In the genomic region with DNA sequence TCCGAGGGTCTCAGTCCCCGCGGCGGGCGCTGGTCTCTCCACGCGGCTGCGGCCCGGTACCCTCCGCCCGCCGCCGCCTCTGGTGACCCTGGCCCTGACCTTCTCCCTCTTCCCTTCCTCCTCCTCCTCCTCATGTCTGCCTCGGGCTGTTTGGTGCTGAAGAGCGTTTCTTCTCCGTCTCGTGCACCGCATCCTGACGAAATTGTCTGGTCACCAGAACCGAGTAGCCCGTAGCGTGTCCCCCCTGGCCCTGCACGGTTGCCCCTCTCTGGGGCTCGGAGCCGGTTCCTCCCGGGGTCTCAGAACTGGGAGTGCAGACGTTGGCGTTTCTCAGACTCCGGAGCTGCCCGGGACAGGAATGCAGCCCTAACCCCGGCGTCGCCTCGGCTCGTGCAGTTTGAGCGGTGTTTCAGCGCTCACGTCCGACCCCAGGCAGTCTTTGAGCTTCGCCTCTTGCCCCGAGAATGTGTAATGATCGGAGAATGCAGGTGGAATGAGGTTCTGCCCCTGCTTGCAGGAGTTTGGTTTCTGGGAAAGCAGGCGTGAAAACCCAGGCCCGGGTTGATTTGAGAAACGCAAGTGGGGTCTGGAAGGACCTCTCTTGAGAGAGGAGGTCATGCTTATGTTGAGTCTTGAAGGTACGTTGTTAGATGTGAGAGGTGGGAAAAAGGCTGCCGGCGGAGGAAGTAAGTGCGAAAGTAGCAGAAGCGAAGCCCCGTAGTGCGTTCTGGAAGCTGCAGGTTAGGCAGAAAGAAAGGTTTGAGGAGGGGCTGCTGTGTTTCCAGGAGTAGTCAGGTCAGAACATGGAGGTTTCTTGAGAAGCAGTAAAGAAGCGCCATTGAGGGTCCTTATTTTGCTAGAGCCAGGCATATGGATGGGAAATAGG, we compare ENCODE assay signal across 8 cellular contexts. TPM values are rescaled to one million over a fixed set of nuclear protein-coding genes. Genes with fewer than 3 reads are reported as not detected.
A peak's percentile ranks its signal among the peaks of the same experiment; 100 is the strongest.
DNase-seq lines count a peak whose midpoint lies in the region; ATAC-seq and TF ChIP-seq lines count a peak whose summit lies in the region.

No MANE protein-coding gene starts in this region.

- H3K27me3 ChIP-seq in adipocyte (replicated peaks; ENCODE audit: control insufficient read depth, insufficient read depth, low read length) = no peaks in the 10 kb centered on the region

- no peaks in the 10 kb centered on the region for H3K36me3 ChIP-seq in adipocyte (ENCODE audit: control insufficient read depth, insufficient read depth, low read length, severe bottlenecking)

- peak overlapping the region; percentile 97 for H3K9ac ChIP-seq in adipocyte (ENCODE audit: low read length)

- no peaks in the 10 kb centered on the region for H3K9me3 ChIP-seq in adipocyte (ENCODE audit: control insufficient read depth, low read length)

- H3K27me3 Mint-ChIP-seq in Calu3 (ENCODE audit: unreplicated experiment) = no peaks in the 10 kb centered on the region
- peaks cover 9 to 13% (median 9%) of the 10 kb centered on the region in 3 donors for H3K27me3 Mint-ChIP-seq in immature natural killer cell (ENCODE audit: low read depth in 3 of 3)

- H3K27ac Mint-ChIP-seq in Calu3 (ENCODE audit: unreplicated experiment) (peak overlapping the region; percentile 56), immature natural killer cell (peak overlapping the region; percentile 26 to 89 (median 84))

- peak overlapping the region; percentile 85 for H3K4me3 Mint-ChIP-seq in Calu3 (ENCODE audit: low read depth, unreplicated experiment)
- peak overlapping the region; percentile 79 to 95 (median 88) for H3K4me3 Mint-ChIP-seq in immature natural killer cell

- H3K9me3 Mint-ChIP-seq in Calu3 (ENCODE audit: low read depth, unreplicated experiment) (no peaks in the 10 kb centered on the region), immature natural killer cell (no peaks in the 10 kb centered on the region)

- peak overlapping the region; percentile 98 for H3K4me3 ChIP-seq in adipocyte (ENCODE audit: low read length)

- peaks cover 36% of the 10 kb centered on the region for H3K4me1 ChIP-seq in adipocyte (ENCODE audit: control insufficient read depth, insufficient read depth, low read length)

- DNase-seq in Calu3 (peak; percentile 20), M059J (ENCODE audit: low read depth) (peak; percentile 29), adipocyte (ENCODE audit: low read depth) (peak; percentile 55), immature natural killer cell (peak; percentile 17 to 25 (median 18)), dedifferentiated amniotic fluid mesenchymal stem cell (ENCODE audit: extremely low spot score) (no peak), NCI-H524 treated with DMSO at 0.1 percent for 48 hours (lab: John Stamatoyannopoulos, UW) (no peak)
- DNase-seq in stimulated activated CD4-positive, alpha-beta T cell treated with anti-CD3 and anti-CD28 coated beads, Interleukin-4, amount 100 ng/mL, for 24 hours = peak; percentile 28

- H3K36me3 Mint-ChIP-seq in Calu3 (ENCODE audit: insufficient read depth, unreplicated experiment) = peaks cover 22% of the 10 kb centered on the region
- peaks cover 0 to 3% (median 0%) of the 10 kb centered on the region in 3 donors for H3K36me3 Mint-ChIP-seq in immature natural killer cell

- intact Hi-C loops in Calu3 (cut with micrococcal nuclease; ENCODE audit: unreplicated experiment) = loop anchor here (5.0 kb wide), 1 partner anchor 77 kb away; no protein-coding TSS in a partner anchor

- ATAC-seq in GM21515 (IDR thresholded peaks at IDR 0.05; ENCODE audit: unreplicated experiment) = peak; percentile 26

- no peak for TF ChIP-seq CTCF in Calu3 (IDR thresholded peaks at IDR 0.05; ENCODE audit: unreplicated experiment)

- CTCF ChIA-PET in Calu3 (lab: Charles Lee) = interaction anchor here (0.5 to 1.3 kb wide), 3 partner anchors 21 to 312 kb away, joined by 3 to 5 read pairs (median 5); no protein-coding TSS in a partner anchor

- peaks cover 43% of the 10 kb centered on the region for H3K4me1 Mint-ChIP-seq in Calu3 (ENCODE audit: low read depth, unreplicated experiment)
- peaks cover 60 to 66% of the 10 kb centered on the region in 2 donors for H3K4me1 Mint-ChIP-seq in immature natural killer cell

- BruUV-seq in Calu3 (replicated peaks; lab: Mats Ljungman, UMichigan) = TSS peak; percentile 34

RNA-seq across cellular contexts. Expression of a gene that starts 0.7 kb away (rescaled TPM):
- total RNA-seq in Calu3 (2022) = 133 and 139 TPM in 2 replicates
- 15.5 and 17.1 TPM in 2 replicates for total RNA-seq in M059J (2014; rRNA removed; shearing (Covaris generic))
- 10 to 100 TPM; 30.9 to 91.5 (median 55.5) TPM for polyA plus RNA-seq in immature natural killer cell

RNA-seq across cellular contexts. Expression of a gene that starts 27.4 kb away (rescaled TPM):
- total RNA-seq in Calu3 (2022) = not detected in 2 replicates
- not detected in 2 replicates for total RNA-seq in M059J (2014; rRNA removed; shearing (Covaris generic))
- 1 to 10 TPM; 2.7 to 3.9 (median 3.6) TPM for polyA plus RNA-seq in immature natural killer cell

Comparison
In these comparisons a context has a peak if more than half of its experiments do, and no peak if none do; other contexts are left out.
1. DNase-seq: peak in Calu3 (single experiment), M059J (single experiment), adipocyte (single experiment), immature natural killer cell (3 of 3) and stimulated activated CD4-positive, alpha-beta T cell treated with anti-CD3 and anti-CD28 coated beads, Interleukin-4, amount 100 ng/mL, for 24 hours (single experiment); none in dedifferentiated amniotic fluid mesenchymal stem cell (single experiment) and NCI-H524 treated with DMSO at 0.1 percent for 48 hours (single experiment).